ENCODE assay signal across 8 cellular contexts in genomic region chr1:227945891-227946623, GRCh38. TPM values are rescaled to one million over a fixed set of nuclear protein-coding genes. Genes with fewer than 3 reads are reported as not detected.
A peak's percentile ranks its signal among the peaks of the same experiment; 100 is the strongest.
DNase-seq lines count a peak whose midpoint lies in the region; ATAC-seq and TF ChIP-seq lines count a peak whose summit lies in the region.

No MANE protein-coding gene starts in this region.

- no peaks in the 10 kb centered on the region for H3K36me3 ChIP-seq in esophagus (ENCODE audit: control insufficient read depth in 2 of 2, insufficient read depth in 2 of 2, low read length in 1 of 2)
- no peaks in the 10 kb centered on the region for H3K36me3 ChIP-seq in effector memory CD4-positive, alpha-beta T cell (ENCODE audit: control insufficient read depth, insufficient read depth, low read length)

- no peaks in the 10 kb centered on the region for H3K9me3 ChIP-seq in esophagus (ENCODE audit: control insufficient read depth in 2 of 2, insufficient read depth in 1 of 2, low read depth in 1 of 2, low read length in 1 of 2)
- no peaks in the 10 kb centered on the region for H3K9me3 ChIP-seq in effector memory CD4-positive, alpha-beta T cell (ENCODE audit: control insufficient read depth, low read length)

- H3K4me3 ChIP-seq in esophagus (ENCODE audit: low read depth in 1 of 2, low read length in 2 of 2): peak overlapping the region; percentile 40 to 46
- no peak overlapping the region for H3K4me3 ChIP-seq in effector memory CD4-positive, alpha-beta T cell (ENCODE audit: insufficient read depth, low read depth, low read length, poor library complexity, severe bottlenecking)

- H3K4me1 ChIP-seq in esophagus (ENCODE audit: control insufficient read depth in 2 of 2, insufficient read depth in 2 of 2, low read length in 1 of 2): peaks cover 7 to 27% of the 10 kb centered on the region in 2 donors
- H3K4me1 ChIP-seq in effector memory CD4-positive, alpha-beta T cell (ENCODE audit: control insufficient read depth, insufficient read depth, low read length, poor library complexity, severe bottlenecking): peaks cover 21% of the 10 kb centered on the region

- no peak overlapping the region for H3K27ac Mint-ChIP-seq in natural killer cell

- no peaks in the 10 kb centered on the region for H3K9me3 Mint-ChIP-seq in natural killer cell

- no peaks in the 10 kb centered on the region for H3K27me3 ChIP-seq in esophagus (ENCODE audit: control insufficient read depth in 1 of 2, insufficient read depth in 2 of 2, low read length in 2 of 2)
- H3K27me3 ChIP-seq in effector memory CD4-positive, alpha-beta T cell (replicated peaks; ENCODE audit: control insufficient read depth, insufficient read depth, low read length, poor library complexity, severe bottlenecking): peaks cover 16% of the 10 kb centered on the region

- H3K4me1 Mint-ChIP-seq in natural killer cell: peaks cover 8 to 16% of the 10 kb centered on the region in 2 donors

- 13 to 14% methylated on average over 18 to 19 of the region's 19 CpGs for WGBS in esophagus, 2 donors

- peak; percentile 28 for ATAC-seq in HG02970 (IDR thresholded peaks at IDR 0.05; ENCODE audit: low FRiP score, unreplicated experiment)
- ATAC-seq in SK-N-SH treated with all-trans-retinoic acid at 6 μM for 48 hours: peak; percentile 27
- ATAC-seq in natural killer cell: peak in 2 of 3 donors; percentile 17 to 24

- H3K4me3 Mint-ChIP-seq in natural killer cell: peak overlapping the region; percentile 73

- no peak for TF ChIP-seq CTCF in natural killer cell (IDR thresholded peaks at IDR 0.05)

- peak; percentile 50 for DNase-seq in activated CD8-positive, alpha-beta memory T cell treated with anti-CD3 and anti-CD28 coated beads, Interleukin-2, amount 50 U/mL, for 48 hours
- no peak for DNase-seq in activated CD8-positive, alpha-beta memory T cell treated with anti-CD3 and anti-CD28 coated beads, Interleukin-2, amount 50 U/mL, for 4 hours
- peak; percentile 12 for DNase-seq in natural killer cell
- DNase-seq in stimulated activated naive CD4-positive, alpha-beta T cell (lab: John Stamatoyannopoulos, UW): no peak
- no peak for DNase-seq in effector memory CD4-positive, alpha-beta T cell

- intact Hi-C loops in natural killer cell (cut with micrococcal nuclease): loop anchor here (1.0 to 2.0 kb wide), 2 partner anchors 183 to 465 kb away; no protein-coding TSS in a partner anchor

- H3K27ac ChIP-seq in esophagus (ENCODE audit: low read depth in 2 of 2, low read length in 1 of 2): peak overlapping the region; percentile 90 to 91
- no peak overlapping the region for H3K27ac ChIP-seq in effector memory CD4-positive, alpha-beta T cell (ENCODE audit: insufficient read depth, low read length, poor library complexity, severe bottlenecking)

- H3K27me3 Mint-ChIP-seq in natural killer cell (ENCODE audit: low read depth in 2 of 2): peaks cover 22 to 44% of the 10 kb centered on the region in 2 donors

- H3K36me3 Mint-ChIP-seq in natural killer cell: no peaks in the 10 kb centered on the region

TF ChIP-seq in SK-N-SH treated with all-trans-retinoic acid at 6 μM for 48 hours, 23 proteins besides CTCF, POLR2A, EP300 and RAD21:
- TF ChIP-seq CSDC2 (CRISPR knock-in tag; IDR thresholded peaks at IDR 0.05) (no peak), ESRRG (CRISPR knock-in tag; IDR thresholded peaks at IDR 0.05) (no peak), PATZ1 (CRISPR knock-in tag; IDR thresholded peaks at IDR 0.05; ENCODE audit: borderline replicate concordance) (no peak), TSHZ2 (CRISPR knock-in tag; IDR thresholded peaks at IDR 0.05) (no peak), ZNF565 (CRISPR knock-in tag; conservative IDR thresholded peaks at IDR 0.05; ENCODE audit: low read depth) (no peak), PPARA (CRISPR knock-in tag; IDR thresholded peaks at IDR 0.05; ENCODE audit: borderline replicate concordance) (no peak), RARB (CRISPR knock-in tag; IDR thresholded peaks at IDR 0.05) (no peak), TCF4 (CRISPR knock-in tag; IDR thresholded peaks at IDR 0.05; ENCODE audit: borderline replicate concordance) (no peak), GLIS3 (CRISPR knock-in tag; IDR thresholded peaks at IDR 0.05) (no peak), BACH2 (CRISPR knock-in tag; IDR thresholded peaks at IDR 0.05; ENCODE audit: borderline replicate concordance) (no peak), TOX (CRISPR knock-in tag; IDR thresholded peaks at IDR 0.05; ENCODE audit: borderline replicate concordance) (no peak), SNAI2 (CRISPR knock-in tag; IDR thresholded peaks at IDR 0.05) (no peak), ISL1 (CRISPR knock-in tag; IDR thresholded peaks at IDR 0.05) (no peak), ZNF8 (CRISPR knock-in tag; IDR thresholded peaks at IDR 0.05) (no peak), ZNF70 (CRISPR knock-in tag; IDR thresholded peaks at IDR 0.05) (no peak)

RNA-seq across cellular contexts. Expression of gene WNT9A, which starts 1.7 kb away (rescaled TPM):
- 1 to 10 TPM; 2.3 to 3.6 TPM for polyA plus RNA-seq in esophagus
- not detected for total RNA-seq in natural killer cell

Comparison
In these comparisons a context has a peak if more than half of its experiments do, and no peak if none do; other contexts are left out.
1. DNase-seq: peak in activated CD8-positive, alpha-beta memory T cell treated with anti-CD3 and anti-CD28 coated beads, Interleukin-2, amount 50 U/mL, for 48 hours (single experiment) and natural killer cell (single experiment); none in activated CD8-positive, alpha-beta memory T cell treated with anti-CD3 and anti-CD28 coated beads, Interleukin-2, amount 50 U/mL, for 4 hours (single experiment), stimulated activated naive CD4-positive, alpha-beta T cell (0 of 6) and effector memory CD4-positive, alpha-beta T cell (0 of 3).
2. Peak in every context shown above with its lines, with median percentiles within 50 percentile points of each other: ATAC-seq.